8 cellular contexts compared by ENCODE assay signal in genomic region chr11:28110108-28110838, GRCh38. TPM values are rescaled to one million over a fixed set of nuclear protein-coding genes. Genes with fewer than 3 reads are reported as not detected.
DNase-seq lines count a peak whose midpoint lies in the region; ATAC-seq and TF ChIP-seq lines count a peak whose summit lies in the region.

No MANE protein-coding gene starts in this region.

- no peak for TF ChIP-seq CTCF in A673 (conservative IDR thresholded peaks at IDR 0.05; ENCODE audit: low read depth, low read length)
- TF ChIP-seq CTCF in kidney epithelial cell (IDR thresholded peaks at IDR 0.05; ENCODE audit: insufficient read depth, low read length, poor library complexity, severe bottlenecking) = no peak

- H3K27me3 ChIP-seq in A673 (replicated peaks; ENCODE audit: insufficient read depth, low read depth, low read length, poor library complexity) (no peaks in the 10 kb centered on the region), kidney epithelial cell (ENCODE audit: control insufficient read depth, insufficient read depth, low read length) (no peaks in the 10 kb centered on the region)

- TSS peak; percentile 21 for BruUV-seq in A673 (replicated peaks; lab: Mats Ljungman, UMichigan)

- H3K36me3 ChIP-seq in A673 (ENCODE audit: insufficient read depth, low read length, poor library complexity, severe bottlenecking) = peaks cover 7% of the 10 kb centered on the region
- H3K36me3 ChIP-seq in kidney epithelial cell (ENCODE audit: control insufficient read depth, insufficient read depth, low read length) = peaks cover 1% of the 10 kb centered on the region

- intact Hi-C loops in A673 (cut with micrococcal nuclease; ENCODE audit: unreplicated experiment) = no loop called here

- H3K27ac ChIP-seq in A673 (ENCODE audit: low read depth, low read length, poor library complexity, severe bottlenecking) = peak overlapping the region; percentile 86

- no peaks in the 10 kb centered on the region for H3K9me3 ChIP-seq in A673 (ENCODE audit: low read depth, low read length, poor library complexity, severe bottlenecking)

- DNase-seq in A673 (ENCODE audit: low spot score) = peak; percentile 96
- peak; percentile 82 for DNase-seq in NCI-H2227 (lab: John Stamatoyannopoulos, UW; ENCODE audit: unreplicated experiment)
- DNase-seq in activated CD4-positive, CD25-positive, alpha-beta regulatory T cell treated with anti-CD3 and anti-CD28 coated beads, Interleukin-2, amount 50 U/mL, for 16 hours (ENCODE audit: low read depth, low spot score) = peak; percentile 21
- DNase-seq in cerebellar cortex (ENCODE audit: low spot score) = peak; percentile 85
- DNase-seq in kidney epithelial cell (ENCODE audit: low read depth) = no peak
- DNase-seq in stimulated activated CD4-positive, alpha-beta T cell treated with anti-CD3 and anti-CD28 coated beads, Interleukin-12 subunit alpha, Interleukin-12 subunit beta, amount 100 ng/mL, for 48 hours (ENCODE audit: low read depth in 2 of 3, low spot score in 1 of 3) = peak; percentile 24 to 50 (median 43)

- POLR2A ChIA-PET in A673 (lab: Charles Lee; ENCODE audit: low non-redundant PET) = no interaction called here

- H3K4me3 ChIP-seq in A673 (ENCODE audit: low read depth, low read length, poor library complexity, severe bottlenecking) (peak overlapping the region; percentile 57), kidney epithelial cell (ENCODE audit: low read depth, low read length) (peak overlapping the region; percentile 63)

- CTCF ChIA-PET in A673 (lab: Charles Lee) = no interaction called here

- H3K4me1 ChIP-seq in A673 (ENCODE audit: insufficient read depth, low read length, poor library complexity, severe bottlenecking) = peaks cover 36% of the 10 kb centered on the region

- ATAC-seq in GM18519 (IDR thresholded peaks at IDR 0.05; ENCODE audit: low FRiP score, unreplicated experiment) (peak; percentile 21), HG03045 (IDR thresholded peaks at IDR 0.05; ENCODE audit: unreplicated experiment) (peak; percentile 41)

RNA-seq across cellular contexts. Expression of gene METTL15, which starts 2.1 kb away (rescaled TPM):
- total RNA-seq in A673 (2021) = 31.3 and 36.6 TPM in 2 replicates
- total RNA-seq in kidney epithelial cell = 11.6 and 12.3 TPM in 2 replicates

RNA-seq across cellular contexts. Expression of gene KIF18A, which starts 2.3 kb away (rescaled TPM):
- 103 and 117 TPM in 2 replicates for total RNA-seq in A673 (2021)
- 1.9 and 2.1 TPM in 2 replicates for total RNA-seq in kidney epithelial cell

Comparison
In these comparisons a context has a peak if more than half of its experiments do, and no peak if none do; other contexts are left out.
1. RNA of gene KIF18A, which starts 2.3 kb away (total RNA-seq): 103 to 117 TPM in A673; 1.9 to 2.1 TPM in kidney epithelial cell; every median in the first group is over 10 times any median in the second.